ENCODE assay signal across 22 cellular contexts in genomic region chr12:26551385-26551784, GRCh38.
"Had no signal": no experiment of that assay in that cellular context is flagged by ENCODE, and none has a peak within 500 bp of the region (broad histone marks: within the 10 kb centered on the region; RNA-seq: fewer than 3 reads in every experiment).

No MANE protein-coding gene starts in this region.

- H3K27me3 ChIP-seq: body of pancreas, esophagus squamous epithelium, gastrocnemius medialis, neutrophil, pancreas, transverse colon had no signal

- DNase-seq: activated CD4-positive, alpha-beta T cell treated with anti-CD3 and anti-CD28 coated beads for 1 hour; activated CD4-positive, alpha-beta T cell treated with anti-CD3 and anti-CD28 coated beads, Interleukin-2, amount 50 U/mL, for 1 hour; activated CD8-positive, alpha-beta T cell treated with anti-CD3 and anti-CD28 coated beads, Interleukin-2, amount 10 ng/mL, durations not matched to agents 7 days and 5 days; activated naive CD4-positive, alpha-beta T cell treated with anti-CD3 and anti-CD28 coated beads for 36 hours; body of pancreas; cortex of kidney; endodermal cell; esophagus squamous epithelium; gastrocnemius medialis; head of caudate nucleus; hypothalamus; left ventricle myocardium superior; pancreas; right cardiac atrium; stimulated activated CD4-positive, alpha-beta T cell treated with anti-CD3 and anti-CD28 coated beads, Interleukin-4, amount 100 ng/mL, for 24 hours; transverse colon had no signal

- H3K27ac ChIP-seq: body of pancreas, cardiac muscle cell, esophagus squamous epithelium, gastrocnemius medialis, neutrophil, pancreas, transverse colon, VCaP had no signal

- H3K27ac Mint-ChIP-seq: activated CD8-positive, alpha-beta T cell treated with anti-CD3 and anti-CD28 coated beads, Interleukin-2, amount 10 ng/mL, durations not matched to agents 7 days and 5 days; activated naive CD4-positive, alpha-beta T cell treated with anti-CD3 and anti-CD28 coated beads for 36 hours; activated T-helper 17 cell treated with anti-CD3 and anti-CD28 coated beads, Interleukin-2, amount 50 U/mL, for 72 hours; endodermal cell; nephron had no signal

- H3K36me3 ChIP-seq: cardiac muscle cell, gastrocnemius medialis had no signal

- H3K4me3 ChIP-seq: body of pancreas, cardiac muscle cell, esophagus squamous epithelium, gastrocnemius medialis, pancreas, transverse colon had no signal

- H3K4me3 Mint-ChIP-seq: activated CD8-positive, alpha-beta T cell treated with anti-CD3 and anti-CD28 coated beads, Interleukin-2, amount 10 ng/mL, durations not matched to agents 7 days and 5 days; activated naive CD4-positive, alpha-beta T cell treated with anti-CD3 and anti-CD28 coated beads for 36 hours; activated T-helper 17 cell treated with anti-CD3 and anti-CD28 coated beads, Interleukin-2, amount 50 U/mL, for 72 hours; endodermal cell; nephron had no signal

- H3K4me1 ChIP-seq: body of pancreas, esophagus squamous epithelium, pancreas, transverse colon had no signal

- FAIRE-seq: pancreas, urothelium cell line had no signal

- ATAC-seq: activated CD8-positive, alpha-beta T cell treated with anti-CD3 and anti-CD28 coated beads, Interleukin-2, amount 10 ng/mL, durations not matched to agents 7 days and 5 days; activated T-helper 17 cell treated with anti-CD3 and anti-CD28 coated beads, Interleukin-2, amount 50 U/mL, for 72 hours; body of pancreas; gastrocnemius medialis; left ventricle myocardium superior; pancreas; right cardiac atrium had no signal

- H3K27me3 Mint-ChIP-seq: activated T-helper 17 cell treated with anti-CD3 and anti-CD28 coated beads, Interleukin-2, amount 50 U/mL, for 72 hours had no signal

- H3K9me3 ChIP-seq: body of pancreas, esophagus squamous epithelium, gastrocnemius medialis, neutrophil, pancreas, transverse colon had no signal

- H3K4me1 Mint-ChIP-seq: activated T-helper 17 cell treated with anti-CD3 and anti-CD28 coated beads, Interleukin-2, amount 50 U/mL, for 72 hours; nephron had no signal

- H3K9me3 Mint-ChIP-seq: activated T-helper 17 cell treated with anti-CD3 and anti-CD28 coated beads, Interleukin-2, amount 50 U/mL, for 72 hours; nephron had no signal
